ENCODE assay signal across 25 cellular contexts in the genomic region with DNA sequence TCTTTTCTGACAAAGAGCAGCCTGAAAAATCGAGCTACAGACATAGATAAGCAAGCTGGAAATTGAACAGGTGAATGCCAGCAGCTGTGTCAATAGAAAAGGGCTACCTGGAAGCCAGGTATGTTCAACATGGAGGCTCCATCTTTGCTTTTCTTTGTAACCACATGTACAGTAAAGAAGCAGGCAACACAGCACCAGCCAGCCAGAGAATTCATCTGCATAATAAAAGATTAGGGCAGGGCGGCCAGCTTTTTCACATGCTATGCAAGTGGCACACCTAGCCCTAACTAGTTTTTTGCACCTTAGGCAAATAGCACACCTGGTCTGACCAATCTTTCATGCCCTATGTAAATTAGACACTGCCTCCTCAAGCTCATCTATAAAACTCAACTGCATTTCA. TPM values are rescaled to one million over a fixed set of nuclear protein-coding genes. Genes with fewer than 3 reads are reported as not detected.
DNase-seq lines count a peak whose midpoint lies in the region; ATAC-seq lines count a peak whose summit lies in the region.
"Had no signal": no experiment of that assay in that cellular context is flagged by ENCODE, and none has a peak within 500 bp of the region (broad histone marks: within the 10 kb centered on the region; RNA-seq: fewer than 3 reads in every experiment).

No MANE protein-coding gene starts in this region.

- H3K36me3 Mint-ChIP-seq in activated T-helper 17 cell treated with anti-CD3 and anti-CD28 coated beads, Interleukin-2, amount 50 U/mL, for 72 hours (ENCODE audit: low read depth): peaks cover 94% of the 10 kb centered on the region

- peaks cover 29% of the 10 kb centered on the region for H3K4me1 Mint-ChIP-seq in activated T-helper 17 cell treated with anti-CD3 and anti-CD28 coated beads, Interleukin-2, amount 50 U/mL, for 72 hours

- H3K4me3 Mint-ChIP-seq in activated T-helper 17 cell treated with anti-CD3 and anti-CD28 coated beads, Interleukin-2, amount 50 U/mL, for 72 hours: no peak overlapping the region
- H3K4me3 Mint-ChIP-seq: CD14-positive monocyte; IgD-negative memory B cell; natural killer cell treated with Interleukin-12 subunit alpha and Interleukin-12 subunit beta and Interleukin-15 and Interleukin-18, amount 100 ng/mL, for 72 hours had no signal

- H3K27me3 Mint-ChIP-seq in activated T-helper 17 cell treated with anti-CD3 and anti-CD28 coated beads, Interleukin-2, amount 50 U/mL, for 72 hours: no peaks in the 10 kb centered on the region
- H3K27me3 Mint-ChIP-seq: IgD-negative memory B cell; natural killer cell treated with Interleukin-12 subunit alpha and Interleukin-12 subunit beta and Interleukin-15 and Interleukin-18, amount 100 ng/mL, for 72 hours had no signal

- ATAC-seq in esophagus mucosa (peak; percentile 100), GM21515 (IDR thresholded peaks at IDR 0.05; ENCODE audit: unreplicated experiment) (no peak)
- ATAC-seq in activated CD4-positive, CD25-positive, alpha-beta regulatory T cell treated with anti-CD3 and anti-CD28 coated beads, Interleukin-2, amount 50 U/mL, for 24 hours: no peak
- ATAC-seq in activated T-helper 17 cell treated with anti-CD3 and anti-CD28 coated beads, Interleukin-2, amount 50 U/mL, for 72 hours (replicated peaks): no peak
- ATAC-seq: natural killer cell treated with Interleukin-12 subunit alpha and Interleukin-12 subunit beta and Interleukin-15 and Interleukin-18, amount 100 ng/mL, for 72 hours; psoas muscle had no signal

- DNase-seq in COR-L47 (lab: John Stamatoyannopoulos, UW): peak; percentile 84
- DNase-seq in NCI-H1417 (lab: John Stamatoyannopoulos, UW): peak; percentile 53 to 93 (median 74)
- DNase-seq in NCI-H510A (lab: John Stamatoyannopoulos, UW): peak; percentile 74
- DNase-seq in AG20443 (ENCODE audit: low spot score): no peak
- DNase-seq: activated CD4-positive, alpha-beta T cell treated with anti-CD3 and anti-CD28 coated beads for 48 hours; activated effector memory CD4-positive, alpha-beta T cell treated with Interleukin-2 at 50 U/mL for 16 hours; amniotic stem cell; caudate nucleus; DND-41; dorsolateral prefrontal cortex; foreskin melanocyte; hypothalamus; kidney; mesenchymal stem cell; NCI-H446; psoas muscle; Right ventricle myocardium superior; stimulated activated CD4-positive, alpha-beta T cell treated with anti-CD3 and anti-CD28 coated beads, Interleukin-4, amount 100 ng/mL, for 24 hours had no signal

- peaks cover 6% of the 10 kb centered on the region for H3K9me3 Mint-ChIP-seq in activated T-helper 17 cell treated with anti-CD3 and anti-CD28 coated beads, Interleukin-2, amount 50 U/mL, for 72 hours

- no peak overlapping the region for H3K27ac Mint-ChIP-seq in activated T-helper 17 cell treated with anti-CD3 and anti-CD28 coated beads, Interleukin-2, amount 50 U/mL, for 72 hours
- H3K27ac Mint-ChIP-seq: CD14-positive monocyte; natural killer cell treated with Interleukin-12 subunit alpha and Interleukin-12 subunit beta and Interleukin-15 and Interleukin-18, amount 100 ng/mL, for 72 hours had no signal

RNA-seq across cellular contexts. Expression of gene COG5, which starts 25.7 kb away (rescaled TPM):
- total RNA-seq in esophagus mucosa: 20.9 TPM
- total RNA-seq in activated T-helper 17 cell treated with anti-CD3 and anti-CD28 coated beads, Interleukin-2, amount 50 U/mL, for 72 hours: 10 to 100 TPM; 33.7 to 36.3 TPM

RNA-seq across cellular contexts. Expression of gene DUS4L, which starts 25.8 kb away (rescaled TPM):
- 7.3 TPM for total RNA-seq in esophagus mucosa
- total RNA-seq in activated T-helper 17 cell treated with anti-CD3 and anti-CD28 coated beads, Interleukin-2, amount 50 U/mL, for 72 hours: 10 to 100 TPM in 1 of 2 donors, 1 to 10 TPM in 1; 9.2 to 12.9 TPM

RNA-seq across cellular contexts. Expression of gene BCAP29, which starts 42.0 kb away (rescaled TPM):
- total RNA-seq in esophagus mucosa: 42.9 TPM
- total RNA-seq in activated T-helper 17 cell treated with anti-CD3 and anti-CD28 coated beads, Interleukin-2, amount 50 U/mL, for 72 hours: 10 to 100 TPM; 33.3 to 51.6 TPM
